Comparison of ENCODE assay signal across 8 cellular contexts in genomic region chr6:107064579-107065065, GRCh38. TPM values are rescaled to one million over a fixed set of nuclear protein-coding genes. Genes with fewer than 3 reads are reported as not detected.
A peak's percentile ranks its signal among the peaks of the same experiment; 100 is the strongest.
DNase-seq lines count a peak whose midpoint lies in the region; ATAC-seq and TF ChIP-seq lines count a peak whose summit lies in the region.

No MANE protein-coding gene starts in this region.

- H3K27me3 ChIP-seq in mesendoderm (ENCODE audit: insufficient read depth, low read length, poor library complexity): no peaks in the 10 kb centered on the region
- H3K27me3 ChIP-seq in neuronal stem cell (ENCODE audit: control insufficient read depth in 3 of 3, insufficient read depth in 3 of 3, low read depth in 1 of 3, low read length in 3 of 3): peaks cover 0 to 3% (median 0%) of the 10 kb centered on the region in 3 experiments
- no peaks in the 10 kb centered on the region for H3K27me3 ChIP-seq in neural progenitor cell

- no peak for ATAC-seq in GM18517 (IDR thresholded peaks at IDR 0.05; ENCODE audit: unreplicated experiment)
- no peak for ATAC-seq in GM21381 (IDR thresholded peaks at IDR 0.05; ENCODE audit: unreplicated experiment)

- H3K56ac ChIP-seq in mesendoderm (ENCODE audit: low read length): peak overlapping the region; percentile 0

- H3K27me3 Mint-ChIP-seq in neural progenitor cell (ENCODE audit: insufficient read depth, low read depth): no peaks in the 10 kb centered on the region

- H3K36me3 Mint-ChIP-seq in neural progenitor cell: peaks cover 3% of the 10 kb centered on the region

- no peak overlapping the region for H3K14ac ChIP-seq in neuronal stem cell (ENCODE audit: low read length)

- H3K36me3 ChIP-seq in mesendoderm (ENCODE audit: control insufficient read depth, insufficient read depth, low read length): peaks cover 2% of the 10 kb centered on the region
- peaks cover 12 to 41% of the 10 kb centered on the region in 2 donors for H3K36me3 ChIP-seq in neuronal stem cell (replicated peaks in 1 of 2; ENCODE audit: control insufficient read depth in 2 of 2, insufficient read depth in 2 of 2, low read length in 2 of 2)
- H3K36me3 ChIP-seq in neural progenitor cell: no peaks in the 10 kb centered on the region

- no peak for TF ChIP-seq CTCF in neural progenitor cell (IDR thresholded peaks at IDR 0.05)

- H3K23ac ChIP-seq in mesendoderm (ENCODE audit: low read length) (no peak overlapping the region), neuronal stem cell (ENCODE audit: low read depth, low read length, poor library complexity) (no peak overlapping the region)

- no peak overlapping the region for H4K91ac ChIP-seq in neuronal stem cell (ENCODE audit: low read depth, low read length, poor library complexity)

- peak; percentile 47 for DNase-seq in GM03348 (ENCODE audit: low spot score)
- DNase-seq in HK-2 (ENCODE audit: unreplicated experiment): peak; percentile 83
- peak; percentile 52 to 55 for DNase-seq in activated T-cell treated with anti-CD3 and anti-CD28 coated beads, Interleukin-2, amount 50 U/mL, for 48 hours
- no peak for DNase-seq in mesendoderm
- DNase-seq in neuronal stem cell (ENCODE audit: low spot score): no peak
- DNase-seq in neural progenitor cell (ENCODE audit: low spot score): no peak

- H2BK12ac ChIP-seq in neuronal stem cell (ENCODE audit: low read length): no peak overlapping the region

- H3K79me1 ChIP-seq in mesendoderm (ENCODE audit: low read length) (peaks cover 5% of the 10 kb centered on the region), neuronal stem cell (ENCODE audit: low read depth, low read length) (peaks cover 3% of the 10 kb centered on the region)

- no peak overlapping the region for H4K5ac ChIP-seq in mesendoderm (ENCODE audit: low read length)

- H3K18ac ChIP-seq in mesendoderm (ENCODE audit: low read length) (peak overlapping the region; percentile 39), neuronal stem cell (ENCODE audit: low read length) (no peak overlapping the region)

- H3K27ac ChIP-seq in mesendoderm (ENCODE audit: low read depth, low read length) (no peak overlapping the region), neuronal stem cell (replicated peaks; ENCODE audit: low read length) (no peak overlapping the region), neural progenitor cell (no peak overlapping the region)

- H2BK120ac ChIP-seq in mesendoderm (ENCODE audit: low read depth, low read length) (no peak overlapping the region), neuronal stem cell (ENCODE audit: low read depth, low read length) (no peak overlapping the region)

- WGBS in mesendoderm (ENCODE audit: extremely low coverage, insufficient coverage, low lambda C conversion rate): no CpG with 5 or more reads among the region's 6 CpGs
- no CpG with 5 or more reads among the region's 6 CpGs for WGBS in neuronal stem cell (ENCODE audit: extremely low coverage in 2 of 2, insufficient read length in 2 of 2, insufficient replicate concordance in 1 of 2), 2 donors

- H3K9me3 ChIP-seq in neuronal stem cell (replicated peaks in 1 of 2; ENCODE audit: control insufficient read depth in 2 of 2, insufficient read depth in 1 of 2, low read depth in 1 of 2, low read length in 2 of 2) (peaks cover 0 to 3% of the 10 kb centered on the region in 2 donors), neural progenitor cell (ENCODE audit: low read depth) (no peaks in the 10 kb centered on the region)

- H3F3A ChIP-seq in neural progenitor cell (ENCODE audit: low read depth): peaks cover 15% of the 10 kb centered on the region

- H3K4ac ChIP-seq in mesendoderm (ENCODE audit: low read depth, low read length): no peak overlapping the region
- H3K4ac ChIP-seq in neuronal stem cell (ENCODE audit: low read length): no peak overlapping the region

- H3K4me2 ChIP-seq in mesendoderm (ENCODE audit: low read length): no peak overlapping the region
- H3K4me2 ChIP-seq in neuronal stem cell (ENCODE audit: insufficient read depth, low read length, poor library complexity, severe bottlenecking): no peak overlapping the region
- no peak overlapping the region for H3K4me2 ChIP-seq in neural progenitor cell

- H4K8ac ChIP-seq in mesendoderm (ENCODE audit: low read depth, low read length): no peak overlapping the region
- no peak overlapping the region for H4K8ac ChIP-seq in neuronal stem cell (ENCODE audit: low read depth, low read length)

- peaks cover 20% of the 10 kb centered on the region for H3K4me1 Mint-ChIP-seq in neural progenitor cell

- no peak overlapping the region for H2BK15ac ChIP-seq in mesendoderm (replicated peaks; ENCODE audit: low read depth)
- no peak overlapping the region for H2BK15ac ChIP-seq in neuronal stem cell (ENCODE audit: low read length)

- H3K79me2 ChIP-seq in mesendoderm (ENCODE audit: control insufficient read depth, insufficient read depth, low read length): no peaks in the 10 kb centered on the region
- no peaks in the 10 kb centered on the region for H3K79me2 ChIP-seq in neural progenitor cell (ENCODE audit: low read depth)

- H3K4me3 ChIP-seq in mesendoderm (ENCODE audit: low read length) (no peak overlapping the region), neuronal stem cell (ENCODE audit: low read length in 2 of 2) (no peak overlapping the region), neural progenitor cell (no peak overlapping the region)

- no peak overlapping the region for H3K4me3 Mint-ChIP-seq in neural progenitor cell

- H2AFZ ChIP-seq in neuronal stem cell (ENCODE audit: low read length) (no peak overlapping the region), neural progenitor cell (replicated peaks) (no peak overlapping the region)

- no peaks in the 10 kb centered on the region for H3K9me3 Mint-ChIP-seq in neural progenitor cell

- peaks cover 15% of the 10 kb centered on the region for H3K4me1 ChIP-seq in mesendoderm (ENCODE audit: control insufficient read depth, low read depth, low read length)
- H3K4me1 ChIP-seq in neuronal stem cell (ENCODE audit: control insufficient read depth in 2 of 2, insufficient read depth in 1 of 2, low read depth in 1 of 2, low read length in 2 of 2): peaks cover 0 to 9% of the 10 kb centered on the region in 2 donors
- no peaks in the 10 kb centered on the region for H3K4me1 ChIP-seq in neural progenitor cell

- H3K27ac Mint-ChIP-seq in neural progenitor cell: no peak overlapping the region

- H2AK5ac ChIP-seq in mesendoderm (ENCODE audit: low read length): peak overlapping the region; percentile 23
- H2AK5ac ChIP-seq in neuronal stem cell (ENCODE audit: low read depth, low read length): no peak overlapping the region

- H3K9ac ChIP-seq in mesendoderm (ENCODE audit: low read length): no peak overlapping the region
- H3K9ac ChIP-seq in neuronal stem cell (ENCODE audit: low read depth, low read length, poor library complexity): no peak overlapping the region
- no peak overlapping the region for H3K9ac ChIP-seq in neural progenitor cell

- H4K20me1 ChIP-seq in neural progenitor cell (ENCODE audit: low read depth): no peaks in the 10 kb centered on the region

- H2BK5ac ChIP-seq in mesendoderm (ENCODE audit: low read length): no peak overlapping the region
- H2BK5ac ChIP-seq in neuronal stem cell (ENCODE audit: low read length): no peak overlapping the region

RNA-seq across cellular contexts. Expression of gene MTRES1, which starts 36.6 kb away (rescaled TPM):
- polyA plus RNA-seq in mesendoderm (2013, experiment 1 of 2): 27.4 TPM
- polyA plus RNA-seq in mesendoderm (2013, experiment 2 of 2): 26.9 TPM
- 18.8 TPM for polyA plus RNA-seq in neuronal stem cell (2013, experiment 1 of 2)
- 19.2 TPM for polyA plus RNA-seq in neuronal stem cell (2013, experiment 2 of 2)
- 13.2 and 20.8 TPM in 2 replicates for total RNA-seq in neural progenitor cell (ENCODE audit: low replicate concordance)

RNA-seq across cellular contexts. Expression of gene BEND3, which starts 50.7 kb away (rescaled TPM):
- 17.3 TPM for polyA plus RNA-seq in mesendoderm (2013, experiment 1 of 2)
- 17.5 TPM for polyA plus RNA-seq in mesendoderm (2013, experiment 2 of 2)
- 4.8 TPM for polyA plus RNA-seq in neuronal stem cell (2013, experiment 1 of 2)
- 5.1 TPM for polyA plus RNA-seq in neuronal stem cell (2013, experiment 2 of 2)
- 9.2 and 11.2 TPM in 2 replicates for total RNA-seq in neural progenitor cell (ENCODE audit: low replicate concordance)

Comparison
In these comparisons a context has a peak if more than half of its experiments do, and no peak if none do; other contexts are left out.
1. DNase-seq: peak in GM03348 (single experiment), HK-2 (single experiment) and activated T-cell treated with anti-CD3 and anti-CD28 coated beads, Interleukin-2, amount 50 U/mL, for 48 hours (2 of 2); none in mesendoderm (single experiment), neuronal stem cell (single experiment) and neural progenitor cell (single experiment).